In the genomic region with DNA sequence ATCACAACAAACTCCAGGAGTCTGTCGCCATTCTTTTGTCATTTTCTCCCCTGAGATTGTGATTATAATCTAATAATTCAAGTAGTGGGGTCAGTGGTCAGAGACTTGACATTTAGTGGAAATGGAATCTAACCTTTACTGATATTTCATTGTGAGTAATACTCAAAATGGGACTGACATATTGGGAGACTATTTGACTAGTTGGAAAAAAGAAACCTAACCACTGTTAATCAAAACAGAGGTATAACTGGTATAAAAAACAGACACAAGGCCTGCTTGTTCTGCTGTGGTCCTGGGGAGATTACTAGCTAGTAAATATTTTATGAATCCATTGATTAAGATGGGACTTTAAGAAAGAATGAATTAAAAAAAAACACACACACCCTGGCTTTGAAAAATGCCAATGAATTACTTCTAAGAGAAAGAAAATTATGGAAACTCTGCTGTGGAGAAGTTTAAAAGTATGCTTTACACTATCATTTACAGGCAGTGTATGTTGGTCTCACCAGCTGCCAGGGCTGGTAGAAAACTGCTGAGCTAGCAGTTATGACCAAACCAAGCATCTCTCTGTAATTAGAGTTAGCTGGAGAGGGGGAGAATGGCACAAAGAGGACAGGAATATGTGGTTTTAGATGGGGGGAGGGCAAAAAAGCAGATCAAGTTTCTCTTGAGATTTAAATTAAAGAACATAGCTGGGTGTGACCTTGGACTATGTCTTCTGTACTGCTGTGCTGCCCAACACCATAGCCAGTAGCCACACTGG, we compare ENCODE assay signal across 20 cellular contexts.
DNase-seq lines count a peak whose midpoint lies in the region; ATAC-seq, FAIRE-seq and TF ChIP-seq lines count a peak whose summit lies in the region.
"Had no signal": no experiment of that assay in that cellular context is flagged by ENCODE, and none has a peak within 500 bp of the region (broad histone marks: within the 10 kb centered on the region; RNA-seq: fewer than 3 reads in every experiment).

No MANE protein-coding gene starts in this region.

- H3K36me3 Mint-ChIP-seq in T-helper 17 cell (ENCODE audit: low read depth) (peaks cover 5% of the 10 kb centered on the region), glutamatergic neuron (ENCODE audit: unreplicated experiment) (no peaks in the 10 kb centered on the region)

- H2AFZ ChIP-seq in HepG2 (ENCODE audit: low read length) = no peak overlapping the region
- H2AFZ ChIP-seq: PC-9 had no signal

- TF ChIP-seq POLR2A in HepG2 (IDR thresholded peaks at IDR 0.05; ENCODE audit: insufficient read depth in 1 of 2, low read depth in 2 of 2, low read length in 2 of 2) (no peak), right lobe of liver (IDR thresholded peaks at IDR 0.05) (no peak)

- H3K4me3 ChIP-seq in HepG2 (replicated peaks in 1 of 3; ENCODE audit: insufficient read depth in 1 of 3, low read depth in 2 of 3, low read length in 3 of 3) = no peak overlapping the region
- H3K4me3 ChIP-seq in right lobe of liver = no peak overlapping the region
- H3K4me3 ChIP-seq: BLaER1, heart right ventricle, PC-9, right atrium auricular region, uterus had no signal

- H3K36me3 ChIP-seq in HepG2 (replicated peaks in 1 of 2; ENCODE audit: control insufficient read depth in 1 of 2, insufficient read depth in 2 of 2, low read length in 2 of 2) = 0 out of 5 replicates have a peak, but pooled peaks cover 0 to 3% of the 10 kb centered on the region in 2 experiments
- no peaks in the 10 kb centered on the region for H3K36me3 ChIP-seq in right lobe of liver
- H3K36me3 ChIP-seq: right atrium auricular region, uterus had no signal

- H3K27me3 ChIP-seq in HepG2 (ENCODE audit: control insufficient read depth in 1 of 2, insufficient read depth in 2 of 2, low read length in 2 of 2) = no peaks in the 10 kb centered on the region
- H3K27me3 ChIP-seq in right lobe of liver = no peaks in the 10 kb centered on the region
- H3K27me3 ChIP-seq: BLaER1, heart right ventricle, right atrium auricular region, uterus had no signal

- H3K79me2 ChIP-seq in HepG2 (ENCODE audit: insufficient read depth, low read length) = no peaks in the 10 kb centered on the region

- H3K4me2 ChIP-seq in HepG2 (ENCODE audit: low read depth, low read length) = no peak overlapping the region
- H3K4me2 ChIP-seq: BLaER1, PC-9 had no signal

- no peak overlapping the region for H3K9ac ChIP-seq in HepG2 (ENCODE audit: insufficient read depth, low read depth, low read length)
- H3K9ac ChIP-seq: BLaER1 had no signal

- H3K27ac ChIP-seq in HepG2 (ENCODE audit: extremely low read length, insufficient read depth, low read length) = no peak overlapping the region
- no peak overlapping the region for H3K27ac ChIP-seq in right lobe of liver
- H3K27ac ChIP-seq: BLaER1, epithelial cell of prostate, PC-9, right atrium auricular region, uterus had no signal

- H3K27me3 Mint-ChIP-seq in T-helper 17 cell (no peaks in the 10 kb centered on the region), glutamatergic neuron (ENCODE audit: unreplicated experiment) (peaks cover 15% of the 10 kb centered on the region)
- H3K27me3 Mint-ChIP-seq: naive B cell had no signal

- peak overlapping the region; percentile 100 for H3K27ac Mint-ChIP-seq in T-helper 17 cell
- peak overlapping the region; percentile 56 for H3K27ac Mint-ChIP-seq in glutamatergic neuron (ENCODE audit: unreplicated experiment)

- POLR2A ChIA-PET in HepG2 (lab: Yijun Ruan, JAX) = interaction anchor here (1.4 kb wide), 1 partner anchor 24 kb away, joined by 4 read pairs; no protein-coding TSS in a partner anchor

- TF ChIP-seq EP300 in HepG2 (IDR thresholded peaks at IDR 0.05; ENCODE audit: low read depth in 2 of 2, low read length in 2 of 2) = no peak
- TF ChIP-seq EP300 in HepG2 (CRISPR knock-in tag; IDR thresholded peaks at IDR 0.05; ENCODE audit: borderline replicate concordance) = no peak

- no peak for TF ChIP-seq RAD21 in HepG2 (CRISPR knock-in tag; IDR thresholded peaks at IDR 0.05)

- H3K4me3 Mint-ChIP-seq in T-helper 17 cell (no peak overlapping the region), glutamatergic neuron (ENCODE audit: unreplicated experiment) (peak overlapping the region; percentile 49)
- H3K4me3 Mint-ChIP-seq: naive B cell had no signal

- TF ChIP-seq CTCF in HepG2 (CRISPR knock-in tag; IDR thresholded peaks at IDR 0.05) (no peak), right lobe of liver (IDR thresholded peaks at IDR 0.05) (no peak), glutamatergic neuron (IDR thresholded peaks at IDR 0.05; ENCODE audit: partially characterized antibody, unreplicated experiment) (no peak)

- FAIRE-seq in HepG2 (lab: Jason Lieb, UNC) = no peak
- FAIRE-seq: GM12891 had no signal

- H3K9me3 ChIP-seq in HepG2 (ENCODE audit: low read length) = no peaks in the 10 kb centered on the region
- no peaks in the 10 kb centered on the region for H3K9me3 ChIP-seq in right lobe of liver
- no peaks in the 10 kb centered on the region for H3K9me3 ChIP-seq in T-helper 17 cell (ENCODE audit: control insufficient read depth, low read length, poor library complexity, severe bottlenecking)
- H3K9me3 ChIP-seq: BLaER1, heart right ventricle, right atrium auricular region, uterus had no signal

- CTCF ChIA-PET in HepG2 (lab: Yijun Ruan, JAX; ENCODE audit: low intra/inter-chr PET ratio, low total read pairs) = no interaction called here

- H3K4me1 Mint-ChIP-seq in T-helper 17 cell = peaks cover 73% of the 10 kb centered on the region
- peaks cover 66% of the 10 kb centered on the region for H3K4me1 Mint-ChIP-seq in glutamatergic neuron (ENCODE audit: low read depth, unreplicated experiment)

- intact Hi-C loops in HepG2 (cut with micrococcal nuclease; ENCODE audit: unreplicated experiment) (no loop called here), right lobe of liver (cut with DNase I) (no loop called here)

- 62% methylated on average over 1 of the region's 1 CpG for WGBS in HepG2 (ENCODE audit: low lambda C conversion rate)
- WGBS in right lobe of liver (ENCODE audit: insufficient coverage, low coverage, low lambda C conversion rate, missing lambda C conversion rate) = 85% methylated on average over 1 of the region's 1 CpG

- BruUV-seq in HepG2 (replicated peaks; lab: Mats Ljungman, UMichigan) = no TSS peak

- H3K9me3 Mint-ChIP-seq in glutamatergic neuron (ENCODE audit: unreplicated experiment) = peaks cover 13% of the 10 kb centered on the region

- no peaks in the 10 kb centered on the region for H4K20me1 ChIP-seq in HepG2 (ENCODE audit: insufficient read depth, low read length)

- DNase-seq in HepG2 (ENCODE audit: low spot score) (no peak), right lobe of liver (no peak), T-helper 17 cell (no peak), glutamatergic neuron (no peak), NCI-H2029 treated with DMSO at 0.1 percent for 48 hours (lab: John Stamatoyannopoulos, UW) (no peak), SK-N-DZ (ENCODE audit: low spot score) (no peak), ACHN (no peak)
- DNase-seq: activated CD4-positive, alpha-beta T cell treated with anti-CD3 and anti-CD28 coated beads for 1 hour; activated gamma-delta T cell treated with Interleukin-2 at 50 U/mL for 16 hours; heart right ventricle; naive B cell; NCI-H345; stimulated activated CD4-positive, alpha-beta T cell treated with anti-CD3 and anti-CD28 coated beads, Interleukin-2, amount 100 ng/mL, for 48 hours; uterus had no signal

- H3K4me1 ChIP-seq in HepG2 (ENCODE audit: insufficient read depth, low read length) = no peaks in the 10 kb centered on the region
- H3K4me1 ChIP-seq in right lobe of liver = no peaks in the 10 kb centered on the region

- in situ Hi-C loops in HepG2 (cut with HindIII; ENCODE audit: extremely low pct_ligation_motif_present, low pct_unique_long_range_greater_than_20kb) (no loop called here), ACHN (cut with HindIII; ENCODE audit: low pct_ligation_motif_present, low pct_unique_long_range_greater_than_20kb, low sequenced_read_pairs) (no loop called here)

- ATAC-seq in HepG2 = no peak
- ATAC-seq in right lobe of liver = no peak
- ATAC-seq in T-helper 17 cell = no peak
- ATAC-seq in GM18502 (IDR thresholded peaks at IDR 0.05; ENCODE audit: poor library complexity, unreplicated experiment) = no peak

TF ChIP-seq in HepG2, 621 proteins besides CTCF, POLR2A, EP300 and RAD21:
- TF ChIP-seq MAFF (IDR thresholded peaks at IDR 0.05; ENCODE audit: low read depth, low read length) = peak; percentile 99
- TF ChIP-seq MEIS2 (CRISPR knock-in tag; IDR thresholded peaks at IDR 0.05) = no peak
- peak; percentile 98 to 99 for TF ChIP-seq MAFK (conservative IDR thresholded peaks at IDR 0.05 in 1 of 2, IDR thresholded peaks at IDR 0.05 in 1 of 2; ENCODE audit: low read length in 2 of 2)
